Comparison of ENCODE assay signal across 8 cellular contexts in genomic region chr1:62841587-62842169, GRCh38. TPM values are rescaled to one million over a fixed set of nuclear protein-coding genes. Genes with fewer than 3 reads are reported as not detected.
DNase-seq lines count a peak whose midpoint lies in the region; ATAC-seq and TF ChIP-seq lines count a peak whose summit lies in the region.

No MANE protein-coding gene starts in this region.

- no peaks in the 10 kb centered on the region for H3K9me3 Mint-ChIP-seq in H9

- H3K9ac ChIP-seq in H9 (ENCODE audit: extremely low read depth, insufficient read length, low read length): no peak overlapping the region
- H3K9ac ChIP-seq in parathyroid adenoma: no peak overlapping the region

- H3K79me1 ChIP-seq in H9 (ENCODE audit: insufficient read depth, low read depth, low read length, poor library complexity, severe bottlenecking): no peaks in the 10 kb centered on the region

- intact Hi-C loops in Right ventricle myocardium superior (cut with DNase I): no loop called here
- intact Hi-C loops in Right ventricle myocardium inferior (cut with DNase I): no loop called here

- no peaks in the 10 kb centered on the region for H3K23me2 ChIP-seq in H9 (ENCODE audit: insufficient read length, low read depth, low read length, poor library complexity, severe bottlenecking)

- H4K8ac ChIP-seq in H9 (replicated peaks; ENCODE audit: insufficient read length, low read depth, low read length): no peak overlapping the region

- no peak overlapping the region for H4K91ac ChIP-seq in H9 (ENCODE audit: insufficient read length, low read depth, low read length)

- no CpG with 5 or more reads among the region's 3 CpGs for whole genome bisulfite sequencing in H9 (ENCODE audit: extremely low coverage, insufficient read length, low lambda C conversion rate)

- no peaks in the 10 kb centered on the region for H3K27me3 Mint-ChIP-seq in H9 (ENCODE audit: low read depth)

- no peak overlapping the region for H2BK15ac ChIP-seq in H9 (ENCODE audit: low read depth, low read length)

- H3K9me3 ChIP-seq in H9 (ENCODE audit: control insufficient read depth, low read depth, low read length) (no peaks in the 10 kb centered on the region), parathyroid adenoma (ENCODE audit: control insufficient read depth, low read length) (no peaks in the 10 kb centered on the region)

- H3K14ac ChIP-seq in H9 (ENCODE audit: insufficient read depth, low read length): no peak overlapping the region

- H3K36me3 Mint-ChIP-seq in H9 (ENCODE audit: insufficient read depth in 1 of 3, low read depth in 3 of 3): 0 out of 7 replicates have a peak, but pooled peaks cover 0 to 1% (median 0%) of the 10 kb centered on the region in 3 experiments

- no peak overlapping the region for H3K4me3 Mint-ChIP-seq in H9

- DNase-seq in Right ventricle myocardium superior (no peak), Right ventricle myocardium inferior (ENCODE audit: missing footprints) (no peak), H9 (no peak), NCI-H1694 treated with DMSO at 0.1 percent for 48 hours (lab: John Stamatoyannopoulos, UW) (peak; percentile 78), SW480 (ENCODE audit: low spot score) (peak; percentile 56), foreskin fibroblast (peak; percentile 41 to 78)

- ATAC-seq in Right ventricle myocardium superior (ENCODE audit: poor library complexity): peak; percentile 80
- no peak for ATAC-seq in Right ventricle myocardium inferior
- ATAC-seq in GM18520 (IDR thresholded peaks at IDR 0.05; ENCODE audit: unreplicated experiment): no peak

- peaks cover 7% of the 10 kb centered on the region in 2 experiments for H3K4me1 Mint-ChIP-seq in H9

- peak; percentile 86 for TF ChIP-seq CTCF in H9 (conservative IDR thresholded peaks at IDR 0.05)
- peak; percentile 46 for TF ChIP-seq CTCF in foreskin fibroblast (IDR thresholded peaks at IDR 0.05; ENCODE audit: low read depth, low read length)
- TF ChIP-seq CTCF in parathyroid adenoma (IDR thresholded peaks at IDR 0.05): peak; percentile 44

- no peak overlapping the region for H4K5ac ChIP-seq in H9 (ENCODE audit: insufficient read length, low read depth, low read length)

- no peak overlapping the region for H2BK20ac ChIP-seq in H9 (ENCODE audit: low read depth, low read length, poor library complexity, severe bottlenecking)

- no peak overlapping the region for H2AK5ac ChIP-seq in H9 (ENCODE audit: insufficient read length, low read length)

- H3K27ac Mint-ChIP-seq in H9: no peak overlapping the region

- H3K4ac ChIP-seq in H9 (ENCODE audit: low read depth, low read length): no peak overlapping the region

- H2BK120ac ChIP-seq in H9 (ENCODE audit: low read depth, low read length, poor library complexity, severe bottlenecking): no peak overlapping the region

- H3K56ac ChIP-seq in H9 (ENCODE audit: insufficient read length, low read depth, low read length): no peak overlapping the region

- H3K4me2 ChIP-seq in H9 (ENCODE audit: insufficient read depth, insufficient read length, low read length) (no peak overlapping the region), parathyroid adenoma (ENCODE audit: low read length) (no peak overlapping the region)

- no peak overlapping the region for H2BK12ac ChIP-seq in H9 (ENCODE audit: insufficient read length, low read depth, low read length)

- no peak overlapping the region for H2AFZ ChIP-seq in H9 (ENCODE audit: low read length)
- no peak overlapping the region for H2AFZ ChIP-seq in parathyroid adenoma

- H3K18ac ChIP-seq in H9 (ENCODE audit: insufficient read length, low read depth, low read length): no peak overlapping the region

- H3K27ac ChIP-seq in H9 (ENCODE audit: insufficient read length, low read depth, low read length): no peak overlapping the region
- H3K27ac ChIP-seq in parathyroid adenoma: no peak overlapping the region

- H2BK5ac ChIP-seq in H9 (ENCODE audit: insufficient read length, low read length): no peak overlapping the region

- no peaks in the 10 kb centered on the region for H4K20me1 ChIP-seq in H9 (ENCODE audit: control insufficient read depth, insufficient read depth, insufficient read length)

- H3K4me3 ChIP-seq in foreskin fibroblast (ENCODE audit: low read depth in 1 of 2, low read length in 2 of 2) (no peak overlapping the region), parathyroid adenoma (ENCODE audit: low read depth, low read length) (no peak overlapping the region)

- H3K4me1 ChIP-seq in H9 (ENCODE audit: insufficient read depth, low read length) (no peaks in the 10 kb centered on the region), parathyroid adenoma (no peaks in the 10 kb centered on the region)

- no peak overlapping the region for H3T11ph ChIP-seq in H9 (ENCODE audit: low read length)

- H3K79me2 ChIP-seq in H9 (ENCODE audit: insufficient read depth, low read length): no peaks in the 10 kb centered on the region
- no peaks in the 10 kb centered on the region for H3K79me2 ChIP-seq in parathyroid adenoma

- H3K27me3 ChIP-seq in H9 (ENCODE audit: insufficient read depth, low read length) (no peaks in the 10 kb centered on the region), parathyroid adenoma (ENCODE audit: control insufficient read depth, insufficient read depth, low read length) (no peaks in the 10 kb centered on the region)

- H3K36me3 ChIP-seq in parathyroid adenoma (ENCODE audit: control insufficient read depth, insufficient read depth, low read length): no peaks in the 10 kb centered on the region

- no peak overlapping the region for H3K23ac ChIP-seq in H9 (ENCODE audit: insufficient read length, low read depth, low read length)

RNA-seq across cellular contexts. Expression of gene ATG4C, which starts 57.7 kb away (rescaled TPM):
- total RNA-seq in Right ventricle myocardium superior (11.5 TPM), Right ventricle myocardium inferior (9.4 TPM), H9 (2021) (13.1 and 14.8 TPM in 2 replicates)

Comparison
In these comparisons a context has a peak if more than half of its experiments do, and no peak if none do; other contexts are left out.
1. DNase-seq: peak in NCI-H1694 treated with DMSO at 0.1 percent for 48 hours (single experiment), SW480 (single experiment) and foreskin fibroblast (2 of 2); none in Right ventricle myocardium superior (single experiment), Right ventricle myocardium inferior (single experiment) and H9 (single experiment).
2. Peak in every context shown above with its lines, with median percentiles within 50 percentile points of each other: CTCF ChIP-seq.